ENCODE assay signal across 20 cellular contexts in genomic region chr10:13719411-13719810, GRCh38.
DNase-seq lines count a peak whose midpoint lies in the region; TF ChIP-seq lines count a peak whose summit lies in the region.
"Had no signal": no experiment of that assay in that cellular context is flagged by ENCODE, and none has a peak within 500 bp of the region (broad histone marks: within the 10 kb centered on the region; RNA-seq: fewer than 3 reads in every experiment).

No MANE protein-coding gene starts in this region.

- peaks cover 0 to 10% of the 10 kb centered on the region in 2 donors for H3K4me1 ChIP-seq in breast epithelium
- peaks cover 0 to 55% (median 21%) of the 10 kb centered on the region in 4 donors for H3K4me1 ChIP-seq in tibial nerve
- no peaks in the 10 kb centered on the region for H3K4me1 ChIP-seq in trophoblast cell (ENCODE audit: control insufficient read depth in 1 of 2, insufficient read depth in 2 of 2, low read length in 2 of 2)
- H3K4me1 ChIP-seq in Peyer's patch: peaks cover 0 to 12% (median 2%) of the 10 kb centered on the region in 4 donors

- 64 to 65% methylated on average over 5 of the region's 5 CpGs for WGBS in tibial nerve, 2 donors
- WGBS in trophoblast cell (ENCODE audit: extremely low coverage, insufficient coverage, insufficient read length): no CpG with 5 or more reads among the region's 5 CpGs

- H3K4me3 Mint-ChIP-seq in MCF 10A (ENCODE audit: unreplicated experiment): no peak overlapping the region
- peak overlapping the region in 1 of 3 experiments; percentile 4 for H3K4me3 Mint-ChIP-seq in nephron

- no peak overlapping the region for H2AK5ac ChIP-seq in trophoblast cell (ENCODE audit: low read length)

- H3K36me3 Mint-ChIP-seq in MCF 10A (ENCODE audit: insufficient read depth, unreplicated experiment) (no peaks in the 10 kb centered on the region), nephron (ENCODE audit: low read depth) (peaks cover 36% of the 10 kb centered on the region)
- H3K36me3 Mint-ChIP-seq: CD4-positive, CD25-positive, alpha-beta regulatory T cell; T-cell had no signal

- H4K91ac ChIP-seq in trophoblast cell (ENCODE audit: low read depth, low read length): no peak overlapping the region

- intact Hi-C loops in breast epithelium (cut with DNase I; ENCODE audit: low total_unique reads) (no loop called here), MCF 10A (cut with micrococcal nuclease) (no loop called here)

- no peak overlapping the region for H4K8ac ChIP-seq in trophoblast cell (ENCODE audit: low read depth, low read length)

- H3K4me1 Mint-ChIP-seq in MCF 10A (ENCODE audit: insufficient read depth, unreplicated experiment) (peaks cover 10% of the 10 kb centered on the region), nephron (peaks cover 74% of the 10 kb centered on the region)

- no peaks in the 10 kb centered on the region for H3K36me3 ChIP-seq in breast epithelium
- no peaks in the 10 kb centered on the region for H3K36me3 ChIP-seq in tibial nerve
- peaks cover 0 to 2% of the 10 kb centered on the region in 2 experiments for H3K36me3 ChIP-seq in trophoblast cell (ENCODE audit: control insufficient read depth in 1 of 2, insufficient read depth in 2 of 2, low read length in 2 of 2)
- no peaks in the 10 kb centered on the region for H3K36me3 ChIP-seq in Peyer's patch

- no peak overlapping the region for H4K12ac ChIP-seq in trophoblast cell (ENCODE audit: low read depth, low read length)

- no peak overlapping the region for H3K18ac ChIP-seq in trophoblast cell (ENCODE audit: low read length)

- no peak for TF ChIP-seq EP300 in tibial nerve (IDR thresholded peaks at IDR 0.05)

- POLR2A ChIA-PET in MCF 10A (lab: Yijun Ruan, JAX): interaction anchor here (0.6 to 0.8 kb wide), 2 partner anchors 36 to 40 kb away, joined by 3 read pairs; no protein-coding TSS in a partner anchor

- no peaks in the 10 kb centered on the region for H3K9me3 ChIP-seq in breast epithelium
- H3K9me3 ChIP-seq in tibial nerve: no peaks in the 10 kb centered on the region
- H3K9me3 ChIP-seq in trophoblast cell (ENCODE audit: insufficient read depth, low read depth, low read length): no peaks in the 10 kb centered on the region
- no peaks in the 10 kb centered on the region for H3K9me3 ChIP-seq in Peyer's patch

- BruUV-seq in MCF 10A (replicated peaks; lab: Mats Ljungman, UMichigan): no TSS peak

- no peak overlapping the region for H2BK12ac ChIP-seq in trophoblast cell (ENCODE audit: low read length)

- H2BK5ac ChIP-seq in trophoblast cell (ENCODE audit: low read depth, low read length, poor library complexity): no peak overlapping the region

- no peak overlapping the region for H3K4me3 ChIP-seq in breast epithelium
- H3K4me3 ChIP-seq in fibroblast of the aortic adventitia (ENCODE audit: low read depth, low read length): no peak overlapping the region
- H3K4me3 ChIP-seq in tibial nerve: no peak overlapping the region
- H3K4me3 ChIP-seq in trophoblast cell (ENCODE audit: low read depth, low read length): no peak overlapping the region
- H3K4me3 ChIP-seq in Peyer's patch: no peak overlapping the region
- H3K4me3 ChIP-seq: hepatocyte had no signal

- H2BK120ac ChIP-seq in trophoblast cell (ENCODE audit: insufficient read depth, low read length, poor library complexity): no peak overlapping the region

- TF ChIP-seq POLR2A in breast epithelium (IDR thresholded peaks at IDR 0.05) (no peak), tibial nerve (IDR thresholded peaks at IDR 0.05) (no peak), Peyer's patch (IDR thresholded peaks at IDR 0.05) (no peak)

- H3K27ac ChIP-seq in breast epithelium (peak overlapping the region; percentile 40 to 49), tibial nerve (peak overlapping the region in 3 of 4 donors; percentile 35 to 87 (median 65)), trophoblast cell (ENCODE audit: low read depth, low read length) (no peak overlapping the region), Peyer's patch (peak overlapping the region in 2 of 4 donors; percentile 60 to 70)
- H3K27ac ChIP-seq: brain microvascular endothelial cell had no signal

- H3K4ac ChIP-seq in trophoblast cell (ENCODE audit: low read depth, low read length): no peak overlapping the region

- H3K4me2 ChIP-seq in trophoblast cell (ENCODE audit: low read length): no peak overlapping the region

- H3K27me3 Mint-ChIP-seq in MCF 10A (ENCODE audit: insufficient read depth, unreplicated experiment) (no peaks in the 10 kb centered on the region), nephron (ENCODE audit: low read depth) (no peaks in the 10 kb centered on the region)

- no peak overlapping the region for H3K9ac ChIP-seq in trophoblast cell (ENCODE audit: low read length)

- H3K14ac ChIP-seq in trophoblast cell (ENCODE audit: low read length): no peak overlapping the region

- H3K27ac Mint-ChIP-seq in MCF 10A (ENCODE audit: low read depth, unreplicated experiment): no peak overlapping the region
- peak overlapping the region; percentile 92 to 99 (median 97) for H3K27ac Mint-ChIP-seq in nephron

- H3K27me3 ChIP-seq in breast epithelium (no peaks in the 10 kb centered on the region), tibial nerve (peaks cover 0 to 2% of the 10 kb centered on the region in 2 donors), trophoblast cell (ENCODE audit: insufficient read depth, low read length) (no peaks in the 10 kb centered on the region), Peyer's patch (no peaks in the 10 kb centered on the region)
- H3K27me3 ChIP-seq: brain microvascular endothelial cell, hepatocyte had no signal

- H3K9me3 Mint-ChIP-seq in MCF 10A (ENCODE audit: unreplicated experiment) (no peaks in the 10 kb centered on the region), nephron (no peaks in the 10 kb centered on the region)

- H2AFZ ChIP-seq in trophoblast cell (ENCODE audit: insufficient read depth, low read length, poor library complexity): no peak overlapping the region
- H2AFZ ChIP-seq: hepatocyte had no signal

- H3K79me1 ChIP-seq in trophoblast cell (ENCODE audit: low read length): no peaks in the 10 kb centered on the region

- DNase-seq in breast epithelium (ENCODE audit: low spot score in 2 of 2): no peak
- DNase-seq in MCF 10A (ENCODE audit: unreplicated experiment): no peak
- peak; percentile 28 for DNase-seq in fibroblast of the aortic adventitia (ENCODE audit: low read depth)
- DNase-seq in tibial nerve (ENCODE audit: low spot score in 2 of 2): no peak
- no peak for DNase-seq in trophoblast cell
- DNase-seq in Peyer's patch: no peak
- no peak for DNase-seq in AG20443 (ENCODE audit: low spot score)
- DNase-seq: activated CD4-positive, alpha-beta T cell treated with anti-CD3 and anti-CD28 coated beads, Interleukin-2, amount 50 U/mL, for 48 hours; activated naive CD4-positive, alpha-beta T cell treated with anti-CD3 and anti-CD28 coated beads, Interleukin-2, amount 50 U/mL, for 16 hours; activated T-cell treated with anti-CD3 and anti-CD28 coated beads, Interleukin-2, amount 50 U/mL, for 1 hour; brain microvascular endothelial cell; CD4-positive, CD25-positive, alpha-beta regulatory T cell; NCI-H1694; NCI-H446 treated with DMSO at 0.1 percent for 48 hours; NK-92 treated with Interleukin-12 subunit alpha and Interleukin-12 subunit beta, amount 100 ng/mL, for 24 hours; occipital lobe; small intestine; T-cell had no signal

- CTCF ChIA-PET in MCF 10A (lab: Yijun Ruan, JAX): no interaction called here

- no peak overlapping the region for H3K23ac ChIP-seq in trophoblast cell (ENCODE audit: low read length)

- TF ChIP-seq CTCF in breast epithelium (IDR thresholded peaks at IDR 0.05) (no peak), MCF 10A (IDR thresholded peaks at IDR 0.05; ENCODE audit: unreplicated experiment) (no peak), fibroblast of the aortic adventitia (IDR thresholded peaks at IDR 0.05; ENCODE audit: insufficient read depth, low read length) (no peak), nephron (IDR thresholded peaks at IDR 0.05; ENCODE audit: unreplicated experiment in 3 of 3) (no peak), tibial nerve (IDR thresholded peaks at IDR 0.05) (no peak), Peyer's patch (IDR thresholded peaks at IDR 0.05) (no peak)

- no peaks in the 10 kb centered on the region for H3K79me2 ChIP-seq in trophoblast cell (ENCODE audit: control insufficient read depth, insufficient read depth, low read length, poor library complexity)
- H3K79me2 ChIP-seq: hepatocyte had no signal
